Comparison of ENCODE assay signal across 12 cellular contexts in genomic region chr2:1504311-1504750, GRCh38.
"Had no signal": no experiment of that assay in that cellular context is flagged by ENCODE, and none has a peak within 500 bp of the region (broad histone marks: within the 10 kb centered on the region; RNA-seq: fewer than 3 reads in every experiment).

No MANE protein-coding gene starts in this region.

- H3K9me3 ChIP-seq: thoracic aorta had no signal

- H3K27ac ChIP-seq: thoracic aorta, WERI-Rb-1 had no signal

- H3K4me3 ChIP-seq: thoracic aorta had no signal

- DNase-seq: activated CD4-positive, alpha-beta memory T cell treated with anti-CD3 and anti-CD28 coated beads for 36 hours; activated CD4-positive, alpha-beta T cell treated with anti-CD3 and anti-CD28 coated beads for 36 hours; activated CD8-positive, alpha-beta memory T cell treated with anti-CD3 and anti-CD28 coated beads, Interleukin-2, amount 10 ng/mL, durations not matched to agents 7 days and 5 days; activated T-cell treated with anti-CD3 and anti-CD28 coated beads, Interleukin-2, amount 50 U/mL, for 1 hour; dermis blood vessel endothelial cell; effector memory CD4-positive, alpha-beta T cell; left colon; retina; stimulated activated CD4-positive, alpha-beta T cell treated with anti-CD3 and anti-CD28 coated beads, Interleukin-2, amount 100 ng/mL, for 48 hours; SW 1271; WERI-Rb-1 had no signal

- H3K36me3 ChIP-seq: thoracic aorta, WERI-Rb-1 had no signal
